8 cellular contexts compared by ENCODE assay signal in genomic region chr22:37752189-37753061, GRCh38. TPM values are rescaled to one million over a fixed set of nuclear protein-coding genes. Genes with fewer than 3 reads are reported as not detected.
DNase-seq lines count a peak whose midpoint lies in the region; ATAC-seq and TF ChIP-seq lines count a peak whose summit lies in the region.

No MANE protein-coding gene starts in this region.

- ATAC-seq in activated naive CD8-positive, alpha-beta T cell treated with anti-CD3 and anti-CD28 coated beads, Interleukin-2, amount 50 U/mL, for 24 hours, result no peak
- no peak for ATAC-seq in HG03097 (IDR thresholded peaks at IDR 0.05; ENCODE audit: low FRiP score, unreplicated experiment)

- H3K27ac ChIP-seq in A673 (ENCODE audit: low read depth, low read length, poor library complexity, severe bottlenecking) (peak overlapping the region; percentile 54), endodermal cell (ENCODE audit: low read depth, low read length) (peak overlapping the region; percentile 55)

- no peak overlapping the region for H3K4me3 Mint-ChIP-seq in endodermal cell
- no peak overlapping the region for H3K4me3 Mint-ChIP-seq in activated naive CD8-positive, alpha-beta T cell treated with anti-CD3 and anti-CD28 coated beads, Interleukin-2, amount 50 U/mL, for 24 hours

- no peak overlapping the region for H3K9ac ChIP-seq in endodermal cell (ENCODE audit: extremely low read depth, low read length, poor library complexity, severe bottlenecking)

- H3K27ac Mint-ChIP-seq in endodermal cell, result no peak overlapping the region
- no peak overlapping the region for H3K27ac Mint-ChIP-seq in activated naive CD8-positive, alpha-beta T cell treated with anti-CD3 and anti-CD28 coated beads, Interleukin-2, amount 50 U/mL, for 24 hours

- H3K9me3 ChIP-seq in A673 (ENCODE audit: low read depth, low read length, poor library complexity, severe bottlenecking), result no peaks in the 10 kb centered on the region
- H3K9me3 ChIP-seq in endodermal cell (ENCODE audit: control insufficient read depth, low read length), result no peaks in the 10 kb centered on the region

- BruUV-seq in A673 (replicated peaks; lab: Mats Ljungman, UMichigan), result no TSS peak

- H3K9me3 Mint-ChIP-seq in endodermal cell, result no peaks in the 10 kb centered on the region
- H3K9me3 Mint-ChIP-seq in activated naive CD8-positive, alpha-beta T cell treated with anti-CD3 and anti-CD28 coated beads, Interleukin-2, amount 50 U/mL, for 24 hours, result no peaks in the 10 kb centered on the region

- DNase-seq in A673 (ENCODE audit: low spot score) (peak; percentile 70), NCI-H2171 (lab: John Stamatoyannopoulos, UW) (peak; percentile 32), endodermal cell (peak; percentile 73), mucosa of gallbladder (ENCODE audit: low spot score) (peak; percentile 85), KG1 (lab: John Stamatoyannopoulos, UW) (no peak), NCI-H524 (lab: John Stamatoyannopoulos, UW) (no peak)
- DNase-seq in activated naive CD8-positive, alpha-beta T cell treated with anti-CD3 and anti-CD28 coated beads, Interleukin-2, amount 50 U/mL, for 24 hours, result no peak

- H3K4me1 Mint-ChIP-seq in endodermal cell, result peaks cover 41% of the 10 kb centered on the region
- H3K4me1 Mint-ChIP-seq in activated naive CD8-positive, alpha-beta T cell treated with anti-CD3 and anti-CD28 coated beads, Interleukin-2, amount 50 U/mL, for 24 hours, result peaks cover 7% of the 10 kb centered on the region

- peaks cover 16% of the 10 kb centered on the region for H3K36me3 ChIP-seq in A673 (ENCODE audit: insufficient read depth, low read length, poor library complexity, severe bottlenecking)
- H3K36me3 ChIP-seq in endodermal cell (ENCODE audit: control insufficient read depth, insufficient read depth, low read length), result peaks cover 32% of the 10 kb centered on the region

- H3K27me3 ChIP-seq in A673 (replicated peaks; ENCODE audit: insufficient read depth, low read depth, low read length, poor library complexity) (no peaks in the 10 kb centered on the region), endodermal cell (ENCODE audit: control insufficient read depth, insufficient read depth, low read length, poor library complexity, severe bottlenecking) (no peaks in the 10 kb centered on the region)

- intact Hi-C loops in A673 (cut with micrococcal nuclease; ENCODE audit: unreplicated experiment), result no loop called here

- POLR2A ChIA-PET in A673 (lab: Charles Lee; ENCODE audit: low non-redundant PET), result no interaction called here

- peaks cover 42% of the 10 kb centered on the region for H3K36me3 Mint-ChIP-seq in endodermal cell (ENCODE audit: low read depth)
- H3K36me3 Mint-ChIP-seq in activated naive CD8-positive, alpha-beta T cell treated with anti-CD3 and anti-CD28 coated beads, Interleukin-2, amount 50 U/mL, for 24 hours (ENCODE audit: low read depth), result peaks cover 9% of the 10 kb centered on the region

- H3K27me3 Mint-ChIP-seq in endodermal cell (ENCODE audit: insufficient read depth), result no peaks in the 10 kb centered on the region
- no peaks in the 10 kb centered on the region for H3K27me3 Mint-ChIP-seq in activated naive CD8-positive, alpha-beta T cell treated with anti-CD3 and anti-CD28 coated beads, Interleukin-2, amount 50 U/mL, for 24 hours

- no peak for TF ChIP-seq CTCF in A673 (conservative IDR thresholded peaks at IDR 0.05; ENCODE audit: low read depth, low read length)
- no peak for TF ChIP-seq CTCF in endodermal cell (conservative IDR thresholded peaks at IDR 0.05)

- H3K4me3 ChIP-seq in A673 (ENCODE audit: low read depth, low read length, poor library complexity, severe bottlenecking) (no peak overlapping the region), endodermal cell (ENCODE audit: low read length) (no peak overlapping the region)

- peaks cover 13% of the 10 kb centered on the region for H3K4me1 ChIP-seq in A673 (ENCODE audit: insufficient read depth, low read length, poor library complexity, severe bottlenecking)
- peaks cover 23% of the 10 kb centered on the region for H3K4me1 ChIP-seq in endodermal cell (ENCODE audit: control insufficient read depth, insufficient read depth, low read length)

- WGBS in endodermal cell (ENCODE audit: insufficient coverage in 1 of 2, insufficient read length in 1 of 2), 2 experiments, result 88 to 91% methylated on average over 6 to 17 of the region's 17 CpGs

- CTCF ChIA-PET in A673 (lab: Charles Lee), result interaction anchor here (0.6 kb wide), 1 partner anchor 553 kb away, joined by 4 read pairs; no protein-coding TSS in a partner anchor

RNA-seq across cellular contexts. Expression of gene GCAT, which starts 55.3 kb away (rescaled TPM):
- 21.4 and 28.5 TPM in 2 replicates for total RNA-seq in A673 (2021)
- total RNA-seq in endodermal cell, result 10 to 100 TPM; 22.2 to 26.2 TPM
- polyA plus RNA-seq in endodermal cell (2013, experiment 1 of 2), result 22.0 TPM
- 17.9 TPM for polyA plus RNA-seq in endodermal cell (2013, experiment 2 of 2)
- total RNA-seq in mucosa of gallbladder, result 22.3 TPM

RNA-seq across cellular contexts. Expression of gene TRIOBP, which starts 55.6 kb away (rescaled TPM):
- total RNA-seq in A673 (2021), result 28.7 and 35.1 TPM in 2 replicates
- 10 to 100 TPM; 74.7 to 82.2 TPM for total RNA-seq in endodermal cell
- 48.8 TPM for polyA plus RNA-seq in endodermal cell (2013, experiment 1 of 2)
- 50.9 TPM for polyA plus RNA-seq in endodermal cell (2013, experiment 2 of 2)
- total RNA-seq in mucosa of gallbladder, result 119 TPM

Comparison
In these comparisons a context has a peak if more than half of its experiments do, and no peak if none do; other contexts are left out.
1. DNase-seq: peak in A673 (single experiment), NCI-H2171 (single experiment), endodermal cell (single experiment) and mucosa of gallbladder (single experiment); none in activated naive CD8-positive, alpha-beta T cell treated with anti-CD3 and anti-CD28 coated beads, Interleukin-2, amount 50 U/mL, for 24 hours (single experiment), KG1 (single experiment) and NCI-H524 (0 of 2).